ENCODE assay signal across 8 cellular contexts in the genomic region with DNA sequence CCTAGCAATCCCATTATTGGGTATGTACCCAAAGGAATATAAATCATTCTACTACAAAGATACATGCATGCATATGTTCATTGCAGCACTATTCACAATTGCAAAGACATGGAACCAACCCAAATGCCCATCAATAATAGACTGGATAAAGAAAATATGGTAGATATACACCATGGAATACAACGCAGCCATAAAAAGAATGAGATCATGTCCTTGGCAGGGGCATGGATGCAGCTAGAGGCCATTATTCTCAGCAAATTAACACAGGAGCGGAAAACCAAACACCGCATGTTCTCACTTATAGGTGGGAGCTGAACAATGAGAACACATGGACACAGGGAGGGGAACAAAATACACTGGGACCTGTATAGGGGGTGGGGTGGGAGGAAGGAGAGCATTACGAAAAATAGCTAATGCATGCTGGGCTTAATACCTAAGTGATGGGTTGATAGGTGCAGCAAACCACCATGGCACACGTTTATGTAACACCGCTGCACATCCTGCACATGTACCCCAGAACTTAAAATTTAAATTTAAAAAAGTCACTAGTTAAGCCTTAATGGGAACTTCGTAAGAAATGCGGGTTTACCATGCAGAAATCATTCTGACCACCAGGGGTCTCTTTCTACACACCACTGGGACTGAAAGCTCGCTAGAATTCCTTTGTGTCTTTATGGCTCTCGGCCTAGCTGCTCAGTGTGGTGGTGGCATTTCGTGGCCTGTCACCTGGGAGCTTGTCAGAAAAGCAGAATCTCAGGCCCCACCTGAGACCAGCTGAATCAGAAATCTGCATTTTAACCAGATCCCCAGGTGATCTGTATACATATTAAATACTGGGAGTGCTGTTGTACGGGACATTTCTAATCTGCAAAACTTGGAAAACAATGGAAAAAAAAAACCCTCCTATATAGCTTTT. TPM values are rescaled to one million over a fixed set of nuclear protein-coding genes. Genes with fewer than 3 reads are reported as not detected.
DNase-seq lines count a peak whose midpoint lies in the region; ATAC-seq and TF ChIP-seq lines count a peak whose summit lies in the region.
"Not testable (repeated sequence)": the region's sequence is repeated elsewhere in the genome, so short reads cannot be mapped to it uniquely, and the experiment has no call there.

No MANE protein-coding gene starts in this region.

- ATAC-seq in HG03378 (IDR thresholded peaks at IDR 0.05; ENCODE audit: unreplicated experiment), result peak; percentile 85

- H3K79me2 ChIP-seq in smooth muscle cell (ENCODE audit: low read depth), result not testable (repeated sequence)

- H3K27me3 ChIP-seq in brain microvascular endothelial cell (replicated peaks); smooth muscle cell (ENCODE audit: low read depth): not testable (repeated sequence)

- H3K27ac ChIP-seq in VCaP, result peak overlapping the region; percentile 19; the same call in 1 of the 2 replicates
- H3K27ac ChIP-seq in brain microvascular endothelial cell; smooth muscle cell (ENCODE audit: low read depth): not testable (repeated sequence)

- not testable (repeated sequence) for H3K9me3 ChIP-seq in smooth muscle cell (replicated peaks; ENCODE audit: low read depth)

- not testable (repeated sequence) for H3K4me2 ChIP-seq in smooth muscle cell

- 36% methylated on average over 12 of the region's 12 CpGs for WGBS in smooth muscle cell (ENCODE audit: low lambda C conversion rate)

- not testable (repeated sequence) for H3K4me3 ChIP-seq in brain microvascular endothelial cell (ENCODE audit: low read depth, low read length); smooth muscle cell

- H3F3A ChIP-seq in smooth muscle cell (ENCODE audit: low read depth), result not testable (repeated sequence)

- peak; percentile 82 for DNase-seq in Ammon's horn (ENCODE audit: low spot score)
- peak; percentile 18 for DNase-seq in GM19238 (ENCODE audit: insufficient read length, low spot score)
- DNase-seq in NCI-H2227 (lab: John Stamatoyannopoulos, UW; ENCODE audit: unreplicated experiment), result peak; percentile 55
- DNase-seq in brain microvascular endothelial cell, result peak; percentile 84
- DNase-seq in iPS-NIHi11 (ENCODE audit: low spot score), result peak; percentile 72
- not testable (repeated sequence) for DNase-seq in smooth muscle cell (lab: John Stamatoyannopoulos, UW; ENCODE audit: unreplicated experiment)

- H3K9ac ChIP-seq in smooth muscle cell (ENCODE audit: low read depth), result not testable (repeated sequence)

- peaks cover 22% of the 10 kb centered on the region for H3K36me3 ChIP-seq in brain microvascular endothelial cell (replicated peaks)
- H3K36me3 ChIP-seq in smooth muscle cell (ENCODE audit: low read depth), result not testable (repeated sequence)

- H4K20me1 ChIP-seq in smooth muscle cell (ENCODE audit: low read depth), result not testable (repeated sequence)

- TF ChIP-seq CTCF in VCaP (conservative IDR thresholded peaks at IDR 0.05) (peak; percentile 88), brain microvascular endothelial cell (IDR thresholded peaks at IDR 0.05; ENCODE audit: low read depth, low read length, missing control alignments) (peak; percentile 82), smooth muscle cell (IDR thresholded peaks at IDR 0.05; ENCODE audit: borderline replicate concordance, insufficient read depth, poor library complexity, severe bottlenecking) (peak; percentile 86)

- peak overlapping the region; percentile 57 for H2AFZ ChIP-seq in smooth muscle cell (ENCODE audit: low read depth)

- in situ Hi-C loops in brain microvascular endothelial cell (cut with HindIII; ENCODE audit: low pct_ligation_motif_present, low sequenced_read_pairs), result loop anchor here (25.0 kb wide), 1 partner anchor 351 kb away; no protein-coding TSS in a partner anchor

- not testable (repeated sequence) for H3K4me1 ChIP-seq in smooth muscle cell (ENCODE audit: low read depth)

RNA-seq across cellular contexts. Expression of gene ANKRD1, which starts 9.5 kb away (rescaled TPM):
- total RNA-seq in smooth muscle cell, result 150 and 169 TPM in 2 replicates
- 20.0 and 50.9 TPM in 2 replicates for polyA plus RNA-seq in smooth muscle cell

RNA-seq across cellular contexts. Expression of gene RPP30, which starts 39.6 kb away (rescaled TPM):
- total RNA-seq in smooth muscle cell, result 46.0 and 73.0 TPM in 2 replicates
- polyA plus RNA-seq in smooth muscle cell, result 48.2 and 56.9 TPM in 2 replicates

RNA-seq across cellular contexts. Expression of gene HTR7, which starts 53.6 kb away (rescaled TPM):
- 10.7 and 12.5 TPM in 2 replicates for total RNA-seq in smooth muscle cell
- polyA plus RNA-seq in smooth muscle cell, result 3.7 and 9.6 TPM in 2 replicates
